8 cellular contexts compared by ENCODE assay signal in the genomic region with DNA sequence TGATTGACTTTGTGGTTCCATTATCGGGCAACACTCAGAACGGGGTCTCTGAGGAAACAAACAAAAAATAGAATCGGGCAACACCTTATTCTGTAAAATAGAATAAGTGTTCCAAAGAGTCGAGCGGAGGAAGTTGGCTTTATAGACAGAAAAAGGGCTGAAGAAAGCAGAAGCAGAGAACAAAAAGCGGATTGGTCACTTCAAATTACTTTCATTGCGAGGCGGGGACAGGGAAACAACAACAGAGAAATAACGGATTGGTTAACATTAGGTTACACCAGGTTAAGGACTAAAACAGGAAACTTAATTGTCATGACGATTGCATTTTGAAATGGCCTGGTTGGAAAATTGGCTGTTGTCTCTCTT. TPM values are rescaled to one million over a fixed set of nuclear protein-coding genes. Genes with fewer than 3 reads are reported as not detected.
A peak's percentile ranks its signal among the peaks of the same experiment; 100 is the strongest.
DNase-seq lines count a peak whose midpoint lies in the region; ATAC-seq and TF ChIP-seq lines count a peak whose summit lies in the region.

No MANE protein-coding gene starts in this region.

- H3K36me3 ChIP-seq in gastroesophageal sphincter (no peaks in the 10 kb centered on the region), neural progenitor cell (no peaks in the 10 kb centered on the region)

- no peak for TF ChIP-seq CTCF in C4-2B (conservative IDR thresholded peaks at IDR 0.05)
- no peak for TF ChIP-seq CTCF in gastroesophageal sphincter (IDR thresholded peaks at IDR 0.05)
- TF ChIP-seq CTCF in neural progenitor cell (IDR thresholded peaks at IDR 0.05): no peak

- H3K27me3 ChIP-seq in gastroesophageal sphincter (no peaks in the 10 kb centered on the region), neural progenitor cell (peaks cover 8% of the 10 kb centered on the region)

- no peak for TF ChIP-seq EP300 in gastroesophageal sphincter (IDR thresholded peaks at IDR 0.05)

- 2% methylated on average over 10 of the region's 10 CpGs for WGBS in gastroesophageal sphincter (ENCODE audit: low coverage in 1 of 2), 2 donors

- no peak overlapping the region for H3K9ac ChIP-seq in neural progenitor cell

- TF ChIP-seq POLR2A in gastroesophageal sphincter (IDR thresholded peaks at IDR 0.05): no peak

- H3K9me3 ChIP-seq in gastroesophageal sphincter (no peaks in the 10 kb centered on the region), neural progenitor cell (ENCODE audit: low read depth) (no peaks in the 10 kb centered on the region)

- H3K9me3 Mint-ChIP-seq in activated T-helper 1 cell treated with anti-CD3 and anti-CD28 coated beads, Interleukin-12 subunit alpha, Interleukin-12 subunit beta, Interleukin-2, Interleukin-4 antibody, amounts not matched to agents 30 ng/mL and 10 ng/mL and 1 ng/mL, durations not matched to agents 14 hours and 24 hours and 36 hours: peaks cover 5% of the 10 kb centered on the region
- H3K9me3 Mint-ChIP-seq in neural progenitor cell: peaks cover under 1% of the 10 kb centered on the region

- ATAC-seq in GM18907 (IDR thresholded peaks at IDR 0.05; ENCODE audit: unreplicated experiment) (peak; percentile 12), gastroesophageal sphincter (peak; percentile 30), GM19328 (IDR thresholded peaks at IDR 0.05; ENCODE audit: unreplicated experiment) (no peak)

- H3K4me3 ChIP-seq in gastroesophageal sphincter (peak overlapping the region; percentile 60 to 84), neural progenitor cell (peak overlapping the region; percentile 67)

- peaks cover 27% of the 10 kb centered on the region for H3K79me2 ChIP-seq in neural progenitor cell (ENCODE audit: low read depth)

- H3F3A ChIP-seq in neural progenitor cell (ENCODE audit: low read depth): peaks cover 20% of the 10 kb centered on the region

- H3K4me3 Mint-ChIP-seq in activated T-helper 1 cell treated with anti-CD3 and anti-CD28 coated beads, Interleukin-12 subunit alpha, Interleukin-12 subunit beta, Interleukin-2, Interleukin-4 antibody, amounts not matched to agents 30 ng/mL and 10 ng/mL and 1 ng/mL, durations not matched to agents 14 hours and 24 hours and 36 hours: peak overlapping the region; percentile 97
- peak overlapping the region; percentile 89 for H3K4me3 Mint-ChIP-seq in neural progenitor cell

- H3K4me2 ChIP-seq in neural progenitor cell: peak overlapping the region; percentile 76

- intact Hi-C loops in activated T-helper 1 cell treated with anti-CD3 and anti-CD28 coated beads, Interleukin-12 subunit alpha, Interleukin-12 subunit beta, Interleukin-2, Interleukin-4 antibody, amounts not matched to agents 30 ng/mL and 10 ng/mL and 1 ng/mL, durations not matched to agents 14 hours and 24 hours and 36 hours (cut with micrococcal nuclease): loop anchor here (2.0 to 10.0 kb wide), 2 partner anchors 356 to 820 kb away; no protein-coding TSS in a partner anchor

- peaks cover 11% of the 10 kb centered on the region for H3K36me3 Mint-ChIP-seq in activated T-helper 1 cell treated with anti-CD3 and anti-CD28 coated beads, Interleukin-12 subunit alpha, Interleukin-12 subunit beta, Interleukin-2, Interleukin-4 antibody, amounts not matched to agents 30 ng/mL and 10 ng/mL and 1 ng/mL, durations not matched to agents 14 hours and 24 hours and 36 hours (ENCODE audit: low read depth)
- H3K36me3 Mint-ChIP-seq in neural progenitor cell: no peaks in the 10 kb centered on the region

- peak; percentile 92 for DNase-seq in MV-4-11 (lab: John Stamatoyannopoulos, UW)
- peak; percentile 22 for DNase-seq in activated T-helper 1 cell treated with anti-CD3 and anti-CD28 coated beads, Interleukin-12 subunit alpha, Interleukin-12 subunit beta, Interleukin-2, Interleukin-4 antibody, amounts not matched to agents 30 ng/mL and 10 ng/mL and 1 ng/mL, durations not matched to agents 14 hours and 24 hours and 36 hours (ENCODE audit: low spot score)
- peak; percentile 20 for DNase-seq in neural progenitor cell (ENCODE audit: low spot score)
- no peak for DNase-seq in stimulated activated naive CD4-positive, alpha-beta T cell treated with Interleukin-2 at 50 U/mL for 16 hours (lab: John Stamatoyannopoulos, UW)

- peak overlapping the region; percentile 80 for H2AFZ ChIP-seq in neural progenitor cell (replicated peaks)

- no peaks in the 10 kb centered on the region for H3K27me3 Mint-ChIP-seq in activated T-helper 1 cell treated with anti-CD3 and anti-CD28 coated beads, Interleukin-12 subunit alpha, Interleukin-12 subunit beta, Interleukin-2, Interleukin-4 antibody, amounts not matched to agents 30 ng/mL and 10 ng/mL and 1 ng/mL, durations not matched to agents 14 hours and 24 hours and 36 hours (ENCODE audit: insufficient read depth)
- peaks cover 4% of the 10 kb centered on the region for H3K27me3 Mint-ChIP-seq in neural progenitor cell (ENCODE audit: insufficient read depth, low read depth)

- peak overlapping the region; percentile 99 for H3K27ac Mint-ChIP-seq in activated T-helper 1 cell treated with anti-CD3 and anti-CD28 coated beads, Interleukin-12 subunit alpha, Interleukin-12 subunit beta, Interleukin-2, Interleukin-4 antibody, amounts not matched to agents 30 ng/mL and 10 ng/mL and 1 ng/mL, durations not matched to agents 14 hours and 24 hours and 36 hours
- no peak overlapping the region for H3K27ac Mint-ChIP-seq in neural progenitor cell

- H3K27ac ChIP-seq in C4-2B: peak overlapping the region; percentile 83
- peak overlapping the region; percentile 88 to 98 (median 97) for H3K27ac ChIP-seq in gastroesophageal sphincter
- H3K27ac ChIP-seq in neural progenitor cell: no peak overlapping the region

- H4K20me1 ChIP-seq in neural progenitor cell (ENCODE audit: low read depth): peaks cover 28% of the 10 kb centered on the region

- peaks cover 0 to 26% (median 6%) of the 10 kb centered on the region in 3 donors for H3K4me1 ChIP-seq in gastroesophageal sphincter
- H3K4me1 ChIP-seq in neural progenitor cell: peaks cover 8% of the 10 kb centered on the region

- H3K4me1 Mint-ChIP-seq in activated T-helper 1 cell treated with anti-CD3 and anti-CD28 coated beads, Interleukin-12 subunit alpha, Interleukin-12 subunit beta, Interleukin-2, Interleukin-4 antibody, amounts not matched to agents 30 ng/mL and 10 ng/mL and 1 ng/mL, durations not matched to agents 14 hours and 24 hours and 36 hours (ENCODE audit: low read depth): peaks cover 45% of the 10 kb centered on the region
- peaks cover 16% of the 10 kb centered on the region for H3K4me1 Mint-ChIP-seq in neural progenitor cell

RNA-seq across cellular contexts. Expression of gene COQ2, which starts 0.4 kb away (rescaled TPM):
- 22.5 and 22.6 TPM in 2 replicates for total RNA-seq in activated T-helper 1 cell treated with anti-CD3 and anti-CD28 coated beads, Interleukin-12 subunit alpha, Interleukin-12 subunit beta, Interleukin-2, Interleukin-4 antibody, amounts not matched to agents 30 ng/mL and 10 ng/mL and 1 ng/mL, durations not matched to agents 14 hours and 24 hours and 36 hours
- total RNA-seq in gastroesophageal sphincter: 1 to 10 TPM; 5.0 to 8.9 (median 5.5) TPM
- total RNA-seq in neural progenitor cell (ENCODE audit: low replicate concordance): 23.7 and 32.7 TPM in 2 replicates

RNA-seq across cellular contexts. Expression of gene HPSE, which starts 49.6 kb away (rescaled TPM):
- total RNA-seq in activated T-helper 1 cell treated with anti-CD3 and anti-CD28 coated beads, Interleukin-12 subunit alpha, Interleukin-12 subunit beta, Interleukin-2, Interleukin-4 antibody, amounts not matched to agents 30 ng/mL and 10 ng/mL and 1 ng/mL, durations not matched to agents 14 hours and 24 hours and 36 hours: 23.1 and 24.1 TPM in 2 replicates
- total RNA-seq in gastroesophageal sphincter: 1 to 10 TPM in 2 of 4 donors, under 1 TPM in 2; 0.47 to 3.3 (median 1.5) TPM
- total RNA-seq in neural progenitor cell (ENCODE audit: low replicate concordance): 0.28 and 0.73 TPM in 2 replicates
